ENCODE assay signal across 27 cellular contexts in genomic region chr17:8928347-8928746, GRCh38. TPM values are rescaled to one million over a fixed set of nuclear protein-coding genes. Genes with fewer than 3 reads are reported as not detected.
DNase-seq lines count a peak whose midpoint lies in the region; ATAC-seq, FAIRE-seq and TF ChIP-seq lines count a peak whose summit lies in the region.
"Had no signal": no experiment of that assay in that cellular context is flagged by ENCODE, and none has a peak within 500 bp of the region (broad histone marks: within the 10 kb centered on the region; RNA-seq: fewer than 3 reads in every experiment).

No MANE protein-coding gene starts in this region.

- intact Hi-C loops in HepG2 (cut with micrococcal nuclease; ENCODE audit: unreplicated experiment) (no loop called here), right lobe of liver (cut with DNase I) (no loop called here)

- H3K9me3 Mint-ChIP-seq in immature natural killer cell: peaks cover 2 to 17% (median 11%) of the 10 kb centered on the region in 6 donors

- H3K4me3 Mint-ChIP-seq in immature natural killer cell: peak overlapping the region in 4 of 5 donors; percentile 23 to 54 (median 37)
- H3K4me3 Mint-ChIP-seq: CD14-positive monocyte, HFFc6 had no signal

- peak overlapping the region in 5 of 6 donors; percentile 68 to 84 (median 83) for H3K27ac Mint-ChIP-seq in immature natural killer cell
- H3K27ac Mint-ChIP-seq: HFFc6, IgD-negative memory B cell had no signal

- H3K9me3 ChIP-seq in HepG2 (ENCODE audit: low read length) (peaks cover 19% of the 10 kb centered on the region), right lobe of liver (peaks cover 0 to 8% (median 5%) of the 10 kb centered on the region in 4 donors)
- H3K9me3 ChIP-seq: BE2C had no signal

- no TSS peak for BruUV-seq in HepG2 (replicated peaks; lab: Mats Ljungman, UMichigan)

- H3K36me3 ChIP-seq in HepG2 (replicated peaks in 1 of 2; ENCODE audit: control insufficient read depth in 1 of 2, insufficient read depth in 2 of 2, low read length in 2 of 2): no peaks in the 10 kb centered on the region
- H3K36me3 ChIP-seq in right lobe of liver: no peaks in the 10 kb centered on the region
- H3K36me3 ChIP-seq: BE2C had no signal

- in situ Hi-C loops in HepG2 (cut with HindIII; ENCODE audit: extremely low pct_ligation_motif_present, low pct_unique_long_range_greater_than_20kb): no loop called here

- H3K27me3 ChIP-seq in HepG2 (ENCODE audit: control insufficient read depth in 1 of 2, insufficient read depth in 2 of 2, low read length in 2 of 2) (no peaks in the 10 kb centered on the region), right lobe of liver (no peaks in the 10 kb centered on the region)
- H3K27me3 ChIP-seq: BE2C had no signal

- TF ChIP-seq EP300 in HepG2 (IDR thresholded peaks at IDR 0.05; ENCODE audit: low read depth in 2 of 2, low read length in 2 of 2) (no peak), HepG2 (CRISPR knock-in tag; IDR thresholded peaks at IDR 0.05; ENCODE audit: borderline replicate concordance) (no peak)

- no peak overlapping the region for H3K4me3 ChIP-seq in HepG2 (replicated peaks in 1 of 3; ENCODE audit: insufficient read depth in 1 of 3, low read depth in 2 of 3, low read length in 3 of 3)
- no peak overlapping the region for H3K4me3 ChIP-seq in right lobe of liver
- H3K4me3 ChIP-seq: GM23248 had no signal

- H2AFZ ChIP-seq in HepG2 (ENCODE audit: low read length): no peak overlapping the region
- H2AFZ ChIP-seq: GM23248 had no signal

- H3K4me1 Mint-ChIP-seq in immature natural killer cell: peaks cover 4 to 60% of the 10 kb centered on the region in 2 donors

- H3K9ac ChIP-seq in HepG2 (ENCODE audit: insufficient read depth, low read depth, low read length): no peak overlapping the region
- H3K9ac ChIP-seq: GM23248, SK-N-SH had no signal

- ATAC-seq in HepG2 (no peak), right lobe of liver (no peak), HG03342 (IDR thresholded peaks at IDR 0.05; ENCODE audit: unreplicated experiment) (no peak), GM19463 (IDR thresholded peaks at IDR 0.05; ENCODE audit: unreplicated experiment) (no peak)
- ATAC-seq: PC-3 had no signal

- no peaks in the 10 kb centered on the region for H3K27me3 Mint-ChIP-seq in immature natural killer cell (ENCODE audit: low read depth in 3 of 3)
- H3K27me3 Mint-ChIP-seq: IgD-negative memory B cell had no signal

- TF ChIP-seq CTCF in HepG2 (CRISPR knock-in tag; IDR thresholded peaks at IDR 0.05) (no peak), right lobe of liver (IDR thresholded peaks at IDR 0.05) (no peak)

- H3K4me2 ChIP-seq in HepG2 (ENCODE audit: low read depth, low read length): no peak overlapping the region
- H3K4me2 ChIP-seq: SK-N-SH had no signal

- no peak for TF ChIP-seq RAD21 in HepG2 (CRISPR knock-in tag; IDR thresholded peaks at IDR 0.05)

- H3K4me1 ChIP-seq in HepG2 (ENCODE audit: insufficient read depth, low read length): no peaks in the 10 kb centered on the region
- no peaks in the 10 kb centered on the region for H3K4me1 ChIP-seq in right lobe of liver
- H3K4me1 ChIP-seq: BE2C had no signal

- DNase-seq in HepG2 (ENCODE audit: low spot score): no peak
- no peak for DNase-seq in right lobe of liver
- DNase-seq in OCI-M1 (lab: John Stamatoyannopoulos, UW): peak; percentile 50
- no peak for DNase-seq in immature natural killer cell
- DNase-seq in A172 (ENCODE audit: low spot score): no peak
- DNase-seq: BE2C, Calu3, DMS79 treated with DMSO at 0.1 percent for 48 hours, GF-D8, GM23248, H7, HFFc6, MV-4-11, NCI-H1105, NCI-H1436 treated with DMSO at 0.1 percent for 48 hours, NCI-H187 treated with DMSO at 0.1 percent for 48 hours, NCI-H2171 treated with DMSO at 0.1 percent for 48 hours, NCI-H446, NCI-H524 treated with DMSO at 0.1 percent for 48 hours, NCI-H774, PC-3, SK-N-SH, SW 1271 had no signal

- FAIRE-seq in HepG2 (lab: Jason Lieb, UNC): no peak

- H3K27ac ChIP-seq in HepG2 (ENCODE audit: extremely low read length, insufficient read depth, low read length): no peak overlapping the region
- H3K27ac ChIP-seq in right lobe of liver: no peak overlapping the region
- H3K27ac ChIP-seq: GM23248 had no signal

- no peaks in the 10 kb centered on the region for H3K79me2 ChIP-seq in HepG2 (ENCODE audit: insufficient read depth, low read length)

- TF ChIP-seq POLR2A in HepG2 (IDR thresholded peaks at IDR 0.05; ENCODE audit: insufficient read depth in 1 of 2, low read depth in 2 of 2, low read length in 2 of 2) (no peak), right lobe of liver (IDR thresholded peaks at IDR 0.05) (no peak)

- POLR2A ChIA-PET in HepG2 (lab: Yijun Ruan, JAX): no interaction called here

- CTCF ChIA-PET in HepG2 (lab: Yijun Ruan, JAX; ENCODE audit: low intra/inter-chr PET ratio, low total read pairs): no interaction called here

- H3K36me3 Mint-ChIP-seq in immature natural killer cell: peaks cover 13 to 33% (median 13%) of the 10 kb centered on the region in 3 donors

- no peaks in the 10 kb centered on the region for H4K20me1 ChIP-seq in HepG2 (ENCODE audit: insufficient read depth, low read length)

TF ChIP-seq in HepG2, 621 proteins besides CTCF, POLR2A, EP300 and RAD21:
- TF ChIP-seq ZFP90 (CRISPR knock-in tag; IDR thresholded peaks at IDR 0.05; ENCODE audit: borderline replicate concordance): no peak
- TF ChIP-seq ZNF317 (CRISPR knock-in tag; IDR thresholded peaks at IDR 0.05): peak; percentile 98

RNA-seq across cellular contexts. Expression of gene PIK3R5, which starts 37.2 kb away (rescaled TPM):
- total RNA-seq in HepG2 (2016; rRNA removed; fragmentation: Illumina TruSeq; extraction: Trizol): not detected in 2 replicates
- not detected in 2 replicates for total RNA-seq in HepG2 (2016; cell fraction: cytosol; rRNA removed; fragmentation: Illumina TruSeq; extraction: Trizol; ENCODE audit: low read depth)
- not detected in 2 replicates for total RNA-seq in HepG2 (2016; cell fraction: insoluble cytoplasmic fraction; rRNA removed; fragmentation: Illumina TruSeq; extraction: Trizol)
- not detected in 2 replicates for total RNA-seq in HepG2 (2016; cell fraction: membrane; rRNA removed; fragmentation: Illumina TruSeq; extraction: Trizol)
- total RNA-seq in HepG2 (2016; cell fraction: nucleus; rRNA removed; fragmentation: Illumina TruSeq; extraction: Trizol): not detected in 2 replicates
- not detected in 2 replicates for polyA plus RNA-seq in HepG2 (2011; rRNA removed)
- polyA plus RNA-seq in HepG2 (2011; cell fraction: cytosol; rRNA removed): not detected in 2 replicates
- 0.09 TPM in 1 of 2 replicates, not detected in the other for polyA plus RNA-seq in HepG2 (2011; cell fraction: nucleus; rRNA removed)
- not detected in 2 replicates for polyA plus RNA-seq in HepG2 (2012)
- not detected in 2 replicates for polyA plus RNA-seq in HepG2 (2016; cell fraction: cytosol; fragmentation: Illumina TruSeq; extraction: Trizol; ENCODE audit: low read depth)
- polyA plus RNA-seq in HepG2 (2016; cell fraction: insoluble cytoplasmic fraction; fragmentation: Illumina TruSeq; extraction: Trizol; ENCODE audit: low read depth): not detected in 2 replicates
- not detected in 2 replicates for polyA plus RNA-seq in HepG2 (2016; cell fraction: membrane; fragmentation: Illumina TruSeq; extraction: Trizol; ENCODE audit: low read depth)
- not detected in 2 replicates for polyA plus RNA-seq in HepG2 (2016; cell fraction: nucleus; fragmentation: Illumina TruSeq; extraction: Trizol; ENCODE audit: insufficient read depth, low read depth)
- 0.19 TPM in 1 of 2 replicates, not detected in the other for polyA minus RNA-seq in HepG2 (2011; rRNA and poly(A)+ RNA removed; ENCODE audit: low replicate concordance)
- polyA minus RNA-seq in HepG2 (2011; cell fraction: cytosol; rRNA and poly(A)+ RNA removed): not detected in 2 replicates
- not detected in 2 replicates for polyA minus RNA-seq in HepG2 (2011; cell fraction: nucleus; rRNA and poly(A)+ RNA removed)
- total RNA-seq in right lobe of liver: 1 to 10 TPM; 3.7 to 6.5 (median 5.0) TPM
- polyA plus RNA-seq in immature natural killer cell: 10 to 100 TPM; 26.7 to 90.9 (median 28.9) TPM
- total RNA-seq in A172 (2014; rRNA removed; shearing (Covaris generic)): 0.14 TPM in 1 of 2 replicates, not detected in the other
- total RNA-seq: Calu3, HFFc6, PC-3 had no signal
- polyA plus RNA-seq: GM23248, SK-N-SH had no signal
